Comparison of ENCODE assay signal across 2 cellular contexts in the genomic region with DNA sequence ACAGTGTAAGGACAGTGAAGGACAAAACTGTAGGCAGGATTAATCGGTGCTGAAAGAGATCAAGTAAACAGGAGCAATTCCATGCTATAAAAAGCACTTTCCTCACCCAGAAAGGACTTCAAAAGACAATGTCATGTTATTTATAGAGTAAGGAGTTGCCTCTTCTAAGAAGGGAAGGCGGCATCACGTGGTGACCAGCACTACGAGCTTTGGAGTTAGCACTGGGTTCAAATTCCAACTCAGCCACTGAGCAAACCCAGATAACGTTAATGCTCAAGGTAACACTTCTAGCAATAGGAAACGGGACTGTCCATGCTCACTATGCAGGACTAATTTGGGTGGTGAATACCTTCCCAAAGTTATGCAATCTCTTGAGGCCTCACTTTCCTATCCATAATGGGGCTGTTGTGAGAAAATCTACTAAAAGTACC.
TF ChIP-seq lines count a peak whose summit lies in the region.

No MANE protein-coding gene starts in this region.

TF ChIP-seq in endothelial cell of umbilical vein, 7 proteins besides CTCF, POLR2A, EP300 and RAD21:
- no peak for TF ChIP-seq GATA2 (IDR thresholded peaks at IDR 0.05; ENCODE audit: insufficient read depth, insufficient read length, low read depth, low read length)
- TF ChIP-seq FOS (IDR thresholded peaks at IDR 0.05; ENCODE audit: borderline replicate concordance, insufficient read depth, low read length): no peak
- TF ChIP-seq JUN (IDR thresholded peaks at IDR 0.05; ENCODE audit: borderline replicate concordance, insufficient read depth, insufficient read length, low read depth): no peak
- TF ChIP-seq POLR2AphosphoS5 (IDR thresholded peaks at IDR 0.05; ENCODE audit: insufficient read depth, low read depth, low read length): no peak
- no peak for TF ChIP-seq MAX (IDR thresholded peaks at IDR 0.05; ENCODE audit: insufficient read depth, insufficient read length)
- no peak for TF ChIP-seq MYC (IDR thresholded peaks at IDR 0.05; ENCODE audit: low read depth, low read length)
- no peak for TF ChIP-seq EZH2 (IDR thresholded peaks at IDR 0.05; ENCODE audit: borderline replicate concordance, low read depth, low read length, severe bottlenecking)

TF ChIP-seq in neural cell, 6 proteins besides CTCF, POLR2A, EP300 and RAD21:
- TF ChIP-seq EZH2 (IDR thresholded peaks at IDR 0.05; ENCODE audit: borderline replicate concordance, insufficient read depth, low read length, poor library complexity, severe bottlenecking) (no peak), TAF1 (IDR thresholded peaks at IDR 0.05; ENCODE audit: low read depth) (no peak), POLR2AphosphoS5 (IDR thresholded peaks at IDR 0.05) (no peak), MXI1 (conservative IDR thresholded peaks at IDR 0.05; ENCODE audit: poor library complexity, severe bottlenecking) (no peak), SMC3 (conservative IDR thresholded peaks at IDR 0.05; ENCODE audit: poor library complexity) (no peak), REST (IDR thresholded peaks at IDR 0.05; ENCODE audit: borderline replicate concordance) (no peak)
